8 cellular contexts compared by ENCODE assay signal in the genomic region with DNA sequence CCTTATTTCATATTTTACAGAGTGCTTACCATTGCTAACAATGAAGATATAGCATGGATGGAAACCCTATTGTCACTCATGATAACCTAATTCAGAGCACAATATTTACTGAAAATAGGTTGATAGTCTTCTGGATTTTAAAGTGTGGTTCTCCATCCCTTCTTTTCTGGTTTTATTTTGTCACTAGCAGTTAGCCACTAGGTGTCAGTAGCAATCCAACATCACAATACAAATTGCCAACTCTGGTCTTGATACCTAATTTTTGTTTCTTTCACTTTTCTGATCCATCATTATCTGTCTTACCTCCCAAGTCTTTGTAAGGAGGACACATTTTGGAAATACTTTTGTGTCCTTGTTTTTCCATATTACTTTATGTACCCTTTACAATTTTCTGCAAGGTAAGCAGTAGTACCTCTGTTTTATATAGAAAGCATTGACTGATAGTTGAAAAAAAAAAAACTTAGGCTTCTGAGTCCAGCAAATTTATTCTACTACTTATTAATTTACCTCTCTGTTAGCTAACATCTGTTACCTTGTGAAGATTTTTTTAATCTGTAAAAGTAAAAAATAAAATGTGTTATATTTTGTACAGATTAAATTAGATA. TPM values are rescaled to one million over a fixed set of nuclear protein-coding genes. Genes with fewer than 3 reads are reported as not detected.
DNase-seq lines count a peak whose midpoint lies in the region; ATAC-seq, FAIRE-seq and TF ChIP-seq lines count a peak whose summit lies in the region.

No MANE protein-coding gene starts in this region.

- H3K27ac ChIP-seq in H1 (ENCODE audit: low read depth, low read length), result no peak overlapping the region

- H3K79me2 ChIP-seq in H1 (ENCODE audit: control insufficient read depth in 1 of 2, insufficient read depth in 2 of 2, low read length in 2 of 2), result no peaks in the 10 kb centered on the region

- H2AK5ac ChIP-seq in H1 (ENCODE audit: low read depth, low read length), result no peak overlapping the region

- no peak overlapping the region for H4K91ac ChIP-seq in H1 (replicated peaks; ENCODE audit: insufficient read length, low read length)

- H2BK120ac ChIP-seq in H1 (replicated peaks; ENCODE audit: low read depth, low read length), result no peak overlapping the region

- no peak for TF ChIP-seq POLR2A in H1 (IDR thresholded peaks at IDR 0.05; ENCODE audit: control extremely low read depth in 1 of 2, low read depth in 2 of 2, low read length in 2 of 2)

- H3K56ac ChIP-seq in H1 (replicated peaks; ENCODE audit: insufficient read length, low read depth, low read length), result no peak overlapping the region

- DNase-seq in Daoy (ENCODE audit: low read depth) (peak; percentile 49), Kasumi-1 (lab: John Stamatoyannopoulos, UW) (peak; percentile 51 to 76), RCC 7860 (ENCODE audit: low spot score) (peak; percentile 52), H1 (ENCODE audit: low read depth in 1 of 2, low spot score in 2 of 2) (no peak), mucosa of descending colon (peak in 1 of 3 donors; percentile 51)
- DNase-seq in stimulated activated CD4-positive, alpha-beta T cell treated with anti-CD3 and anti-CD28 coated beads, Interleukin-2, amount 100 ng/mL, for 48 hours, result no peak

- H3K4ac ChIP-seq in H1 (replicated peaks; ENCODE audit: insufficient read length, low read depth, low read length), result no peak overlapping the region

- peak; percentile 82 to 84 for TF ChIP-seq RAD21 in H1 (IDR thresholded peaks at IDR 0.05 in 1 of 2, conservative IDR thresholded peaks at IDR 0.05 in 1 of 2; ENCODE audit: low read depth in 2 of 2, low read length in 2 of 2)

- H3K4me3 ChIP-seq in H1 (ENCODE audit: extremely low read depth in 1 of 4, insufficient read depth in 2 of 4, low read depth in 3 of 4, low read length in 4 of 4) (no peak overlapping the region), mucosa of descending colon (no peak overlapping the region)

- CTCF ChIA-PET in H1 (lab: Charles Lee; ENCODE audit: partially characterized antibody), result interaction anchor here (0.6 to 4.6 kb wide), 15 partner anchors 15 to 1022 kb away, joined by 3 to 36 read pairs (median 4); no protein-coding TSS in a partner anchor

- no peak overlapping the region for H4K5ac ChIP-seq in H1 (ENCODE audit: insufficient read length, low read depth, low read length)

- H3K9me3 ChIP-seq in H1 (ENCODE audit: insufficient read depth in 2 of 2, low read depth in 1 of 2, low read length in 1 of 2), result no peaks in the 10 kb centered on the region
- no peaks in the 10 kb centered on the region for H3K9me3 ChIP-seq in mucosa of descending colon

- no peak overlapping the region for H2AFZ ChIP-seq in H1 (ENCODE audit: low read length)

- POLR2A ChIA-PET in H1 (lab: Charles Lee; ENCODE audit: partially characterized antibody), result no interaction called here

- no peak overlapping the region for H3K4me2 ChIP-seq in H1 (ENCODE audit: insufficient read depth in 1 of 2, low read depth in 2 of 2, low read length in 2 of 2)

- H2BK5ac ChIP-seq in H1 (ENCODE audit: low read depth, low read length), result no peak overlapping the region

- no peaks in the 10 kb centered on the region for H4K20me1 ChIP-seq in H1 (replicated peaks in 1 of 2; ENCODE audit: control insufficient read depth in 1 of 2, insufficient read depth in 2 of 2, low read length in 2 of 2)

- no peaks in the 10 kb centered on the region for H3K27me3 ChIP-seq in H1 (replicated peaks in 1 of 4; ENCODE audit: control insufficient read depth in 3 of 4, extremely low read depth in 1 of 4, insufficient read depth in 3 of 4, low read length in 3 of 4)

- no peak overlapping the region for H4K8ac ChIP-seq in H1 (ENCODE audit: extremely low read depth, insufficient read depth, low read length)

- intact Hi-C loops in mucosa of descending colon (cut with DNase I, micrococcal nuclease), result loop anchor here (2.0 to 5.0 kb wide), 2 partner anchors 229 kb away; no protein-coding TSS in a partner anchor

- TF ChIP-seq CTCF in H1 (IDR thresholded peaks at IDR 0.05; ENCODE audit: control extremely low read depth in 1 of 3, insufficient read depth in 1 of 3, low read depth in 1 of 3, low read length in 3 of 3) (peak in 2 of 3 experiments; percentile 59 to 64; a peak in 2 of 4 replicates), mucosa of descending colon (IDR thresholded peaks at IDR 0.05) (no peak)

- H2BK12ac ChIP-seq in H1 (ENCODE audit: low read depth, low read length), result no peak overlapping the region

- no peak overlapping the region for H3K23ac ChIP-seq in H1 (ENCODE audit: insufficient read length)

- H3K18ac ChIP-seq in H1 (ENCODE audit: extremely low read depth, low read length), result no peak overlapping the region

- no peak overlapping the region for H2BK15ac ChIP-seq in H1 (ENCODE audit: low read length)

- no peak overlapping the region for H3K14ac ChIP-seq in H1 (ENCODE audit: insufficient read length)

- FAIRE-seq in RCC 7860 (lab: Jason Lieb, UNC), result peak; percentile 77
- FAIRE-seq in H1 (lab: Jason Lieb, UNC), result peak; percentile 58

- H3K36me3 ChIP-seq in H1 (ENCODE audit: control insufficient read depth in 2 of 4, insufficient read depth in 4 of 4, low read length in 3 of 4), result no peaks in the 10 kb centered on the region
- no peaks in the 10 kb centered on the region for H3K36me3 ChIP-seq in mucosa of descending colon (ENCODE audit: low read depth)

- no peaks in the 10 kb centered on the region for H3K23me2 ChIP-seq in H1 (ENCODE audit: low read depth, low read length)

- ATAC-seq in GM21515 (IDR thresholded peaks at IDR 0.05; ENCODE audit: unreplicated experiment) (peak; percentile 79), mucosa of descending colon (peak; percentile 56), HG03045 (IDR thresholded peaks at IDR 0.05; ENCODE audit: unreplicated experiment) (no peak)

- H3K79me1 ChIP-seq in H1 (ENCODE audit: low read depth, low read length), result no peaks in the 10 kb centered on the region

- no peak for TF ChIP-seq EP300 in H1 (IDR thresholded peaks at IDR 0.05; ENCODE audit: borderline replicate concordance in 1 of 2, low read depth in 2 of 2, low read length in 2 of 2)

- no peak overlapping the region for H2BK20ac ChIP-seq in H1 (ENCODE audit: low read length)

- H3K4me1 ChIP-seq in H1 (replicated peaks in 1 of 4; ENCODE audit: control insufficient read depth in 3 of 4, insufficient read depth in 4 of 4, low read length in 3 of 4) (no peaks in the 10 kb centered on the region), mucosa of descending colon (ENCODE audit: low read depth) (peaks cover 3% of the 10 kb centered on the region)

- no peak overlapping the region for H3K9ac ChIP-seq in H1 (replicated peaks in 1 of 4; ENCODE audit: extremely low read depth in 1 of 4, low read depth in 3 of 4, low read length in 3 of 4)

TF ChIP-seq in H1, 55 proteins besides CTCF, POLR2A, EP300 and RAD21 (continues in another document):
- TF ChIP-seq TEAD4 (IDR thresholded peaks at IDR 0.05; ENCODE audit: low read depth, low read length) (no peak), CHD1 (IDR thresholded peaks at IDR 0.05; ENCODE audit: low read depth, low read length) (no peak), NRF1 (IDR thresholded peaks at IDR 0.05; ENCODE audit: low read depth, low read length) (no peak), RNF2 (IDR thresholded peaks at IDR 0.05; ENCODE audit: borderline replicate concordance, low read depth, low read length, missing control alignments, poor library complexity, severe bottlenecking) (no peak), BRCA1 (IDR thresholded peaks at IDR 0.05; ENCODE audit: low read depth, low read length) (no peak), SIN3A (conservative IDR thresholded peaks at IDR 0.05 in 1 of 2, IDR thresholded peaks at IDR 0.05 in 1 of 2; ENCODE audit: low read depth in 1 of 2, low read length in 2 of 2) (no peak)
- TF ChIP-seq, protein P1, sequence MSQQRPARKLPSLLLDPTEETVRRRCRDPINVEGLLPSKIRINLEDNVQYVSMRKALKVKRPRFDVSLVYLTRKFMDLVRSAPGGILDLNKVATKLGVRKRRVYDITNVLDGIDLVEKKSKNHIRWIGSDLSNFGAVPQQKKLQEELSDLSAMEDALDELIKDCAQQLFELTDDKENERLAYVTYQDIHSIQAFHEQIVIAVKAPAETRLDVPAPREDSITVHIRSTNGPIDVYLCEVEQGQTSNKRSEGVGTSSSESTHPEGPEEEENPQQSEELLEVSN (IDR thresholded peaks at IDR 0.05), result no peak

RNA-seq across cellular contexts. Expression of a gene that starts 28.3 kb away (rescaled TPM):
- 10.8 and 18.0 TPM in 2 replicates for total RNA-seq in Daoy (2014; rRNA removed; shearing (Covaris generic))
- 8.0 and 9.6 TPM in 2 replicates for total RNA-seq in H1 (2021; fragmentation: NEBNext Ultra II Directional; extraction: Animal tissue kit (Norgen Biotek cat#: 25700))
- 1.1 and 2.1 TPM in 2 replicates for polyA plus RNA-seq in H1 (2011; rRNA removed)
- polyA plus RNA-seq in H1 (2011; cell fraction: cytosol; rRNA removed), result 2.7 TPM
- 4.9 TPM for polyA plus RNA-seq in H1 (2011; cell fraction: nucleus; rRNA removed)
- polyA plus RNA-seq in H1 (2012, experiment 1 of 2), result 3.6 to 5.3 TPM (median 4.9 TPM) in 4 replicates
- polyA plus RNA-seq in H1 (2012, experiment 2 of 2), result 0.17 TPM
- 5.2 TPM for polyA plus RNA-seq in H1 (2013, experiment 1 of 2)
- polyA plus RNA-seq in H1 (2013, experiment 2 of 2), result 4.4 TPM
- 7.5 and 12.5 TPM in 2 replicates for polyA minus RNA-seq in H1 (2011; rRNA and poly(A)+ RNA removed)
- 7.3 TPM for polyA minus RNA-seq in H1 (2011; cell fraction: cytosol; rRNA and poly(A)+ RNA removed)
- 18.2 TPM for polyA minus RNA-seq in H1 (2011; cell fraction: nucleus; rRNA and poly(A)+ RNA removed)
- total RNA-seq in mucosa of descending colon, result 10 to 100 TPM; 13.6 to 71.6 (median 14.5) TPM

RNA-seq across cellular contexts. Expression of a gene that starts 29.0 kb away (rescaled TPM):
- 17.4 and 17.8 TPM in 2 replicates for total RNA-seq in Daoy (2014; rRNA removed; shearing (Covaris generic))
- 9.3 and 12.0 TPM in 2 replicates for total RNA-seq in H1 (2021; fragmentation: NEBNext Ultra II Directional; extraction: Animal tissue kit (Norgen Biotek cat#: 25700))
- 1.8 and 2.7 TPM in 2 replicates for polyA plus RNA-seq in H1 (2011; rRNA removed)
- 2.9 TPM for polyA plus RNA-seq in H1 (2011; cell fraction: cytosol; rRNA removed)
- 4.7 TPM for polyA plus RNA-seq in H1 (2011; cell fraction: nucleus; rRNA removed)
- polyA plus RNA-seq in H1 (2012, experiment 1 of 2), result 3.8 to 5.2 TPM (median 4.5 TPM) in 4 replicates
- polyA plus RNA-seq in H1 (2012, experiment 2 of 2), result 0.31 TPM
- polyA plus RNA-seq in H1 (2013, experiment 1 of 2), result 4.5 TPM
- polyA plus RNA-seq in H1 (2013, experiment 2 of 2), result 4.5 TPM
- 6.3 and 8.1 TPM in 2 replicates for polyA minus RNA-seq in H1 (2011; rRNA and poly(A)+ RNA removed)
- polyA minus RNA-seq in H1 (2011; cell fraction: cytosol; rRNA and poly(A)+ RNA removed), result 9.4 TPM
- 26.8 TPM for polyA minus RNA-seq in H1 (2011; cell fraction: nucleus; rRNA and poly(A)+ RNA removed)
- total RNA-seq in mucosa of descending colon, result 1 to 10 TPM; 2.2 to 6.5 (median 3.7) TPM

Comparison
In these comparisons a context has a peak if more than half of its experiments do, and no peak if none do; other contexts are left out.
1. DNase-seq: peak in Daoy (single experiment), Kasumi-1 (2 of 2) and RCC 7860 (single experiment); none in H1 (0 of 2) and stimulated activated CD4-positive, alpha-beta T cell treated with anti-CD3 and anti-CD28 coated beads, Interleukin-2, amount 100 ng/mL, for 48 hours (0 of 2).